10 cellular contexts compared by ENCODE assay signal in the genomic region with DNA sequence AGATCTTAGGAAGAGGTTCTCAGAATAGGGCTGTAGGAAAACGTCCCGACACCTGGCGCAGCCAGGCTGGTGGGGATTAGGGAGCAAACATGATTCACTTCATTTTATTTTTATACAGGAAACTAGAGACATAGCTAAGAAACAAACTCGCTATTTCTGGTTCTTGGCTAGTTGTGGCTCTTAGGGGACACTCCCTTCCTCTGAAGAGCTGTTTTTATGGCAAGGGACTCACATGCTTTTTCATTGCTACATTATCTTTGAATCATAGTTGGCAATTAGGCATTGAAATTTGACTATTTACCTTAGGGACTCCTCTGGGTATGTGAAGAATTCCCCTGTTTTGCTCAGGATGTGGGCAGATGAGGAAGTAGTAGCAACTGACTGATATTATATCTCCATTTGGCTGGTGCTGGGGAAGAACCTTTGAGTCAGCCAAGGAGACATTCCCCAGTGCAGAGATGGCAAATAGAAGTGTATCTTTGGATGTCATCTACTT.
DNase-seq lines count a peak whose midpoint lies in the region; ATAC-seq and TF ChIP-seq lines count a peak whose summit lies in the region.
"Had no signal": no experiment of that assay in that cellular context is flagged by ENCODE, and none has a peak within 500 bp of the region (broad histone marks: within the 10 kb centered on the region; RNA-seq: fewer than 3 reads in every experiment).

No MANE protein-coding gene starts in this region.

- H3K36me3 ChIP-seq in CD8-positive, alpha-beta T cell (ENCODE audit: insufficient read depth, low read length) = no peaks in the 10 kb centered on the region
- H3K36me3 ChIP-seq in neural progenitor cell = no peaks in the 10 kb centered on the region
- H3K36me3 ChIP-seq: tibial nerve had no signal

- no peaks in the 10 kb centered on the region for H3K36me3 Mint-ChIP-seq in CD8-positive, alpha-beta T cell
- H3K36me3 Mint-ChIP-seq in activated T-helper 2 cell treated with anti-CD3 and anti-CD28 coated beads, Interferon-gamma antibody, Interleukin-2, Interleukin-4, amounts not matched to agents 10 μg/mL and 5 μg/mL and 100 μg/mL, durations not matched to agents 14 hours and 24 hours and 36 hours (ENCODE audit: low read depth) = peaks cover 38% of the 10 kb centered on the region
- peaks cover 25% of the 10 kb centered on the region for H3K36me3 Mint-ChIP-seq in natural killer cell treated with Interleukin-12 subunit alpha and Interleukin-12 subunit beta and Interleukin-15 and Interleukin-18, amount 100 ng/mL, for 72 hours
- no peaks in the 10 kb centered on the region for H3K36me3 Mint-ChIP-seq in neural progenitor cell

- no peak overlapping the region for H3K4me3 Mint-ChIP-seq in CD8-positive, alpha-beta T cell
- H3K4me3 Mint-ChIP-seq in activated T-helper 2 cell treated with anti-CD3 and anti-CD28 coated beads, Interferon-gamma antibody, Interleukin-2, Interleukin-4, amounts not matched to agents 10 μg/mL and 5 μg/mL and 100 μg/mL, durations not matched to agents 14 hours and 24 hours and 36 hours (ENCODE audit: low read depth) = peak overlapping the region; percentile 55
- peak overlapping the region; percentile 78 for H3K4me3 Mint-ChIP-seq in natural killer cell treated with Interleukin-12 subunit alpha and Interleukin-12 subunit beta and Interleukin-15 and Interleukin-18, amount 100 ng/mL, for 72 hours
- no peak overlapping the region for H3K4me3 Mint-ChIP-seq in neural progenitor cell

- no peak for TF ChIP-seq CTCF in CD8-positive, alpha-beta T cell (IDR thresholded peaks at IDR 0.05)
- TF ChIP-seq CTCF in neural progenitor cell (IDR thresholded peaks at IDR 0.05) = no peak

- CTCF ChIA-PET in CD8-positive, alpha-beta T cell (lab: Charles Lee) = interaction anchor here (2.8 kb wide), 1 partner anchor 241 kb away, joined by 9 read pairs; no protein-coding TSS in a partner anchor

- H4K20me1 ChIP-seq in neural progenitor cell (ENCODE audit: low read depth) = no peaks in the 10 kb centered on the region

- no peaks in the 10 kb centered on the region for H3F3A ChIP-seq in neural progenitor cell (ENCODE audit: low read depth)

- peaks cover 7% of the 10 kb centered on the region for H3K9me3 Mint-ChIP-seq in CD8-positive, alpha-beta T cell
- H3K9me3 Mint-ChIP-seq in activated T-helper 2 cell treated with anti-CD3 and anti-CD28 coated beads, Interferon-gamma antibody, Interleukin-2, Interleukin-4, amounts not matched to agents 10 μg/mL and 5 μg/mL and 100 μg/mL, durations not matched to agents 14 hours and 24 hours and 36 hours = peaks cover 38% of the 10 kb centered on the region
- peaks cover 9% of the 10 kb centered on the region for H3K9me3 Mint-ChIP-seq in natural killer cell treated with Interleukin-12 subunit alpha and Interleukin-12 subunit beta and Interleukin-15 and Interleukin-18, amount 100 ng/mL, for 72 hours
- peaks cover 16% of the 10 kb centered on the region for H3K9me3 Mint-ChIP-seq in neural progenitor cell

- no peak overlapping the region for H3K4me2 ChIP-seq in neural progenitor cell

- no peak overlapping the region for H3K4me3 ChIP-seq in CD8-positive, alpha-beta T cell (ENCODE audit: low read depth, low read length)
- H3K4me3 ChIP-seq in neural progenitor cell = no peak overlapping the region
- H3K4me3 ChIP-seq: tibial nerve had no signal

- no peak overlapping the region for H3K9ac ChIP-seq in neural progenitor cell

- POLR2A ChIA-PET in CD8-positive, alpha-beta T cell (lab: Charles Lee) = no interaction called here

- intact Hi-C loops in CD8-positive, alpha-beta T cell (cut with DNase I, micrococcal nuclease) = no loop called here
- intact Hi-C loops in activated T-helper 2 cell treated with anti-CD3 and anti-CD28 coated beads, Interferon-gamma antibody, Interleukin-2, Interleukin-4, amounts not matched to agents 10 μg/mL and 5 μg/mL and 100 μg/mL, durations not matched to agents 14 hours and 24 hours and 36 hours (cut with micrococcal nuclease) = loop anchor here (1.0 to 2.0 kb wide), 5 partner anchors 12 to 231 kb away; no protein-coding TSS in a partner anchor

- H3K79me2 ChIP-seq in neural progenitor cell (ENCODE audit: low read depth) = no peaks in the 10 kb centered on the region

- no peaks in the 10 kb centered on the region for H3K4me1 ChIP-seq in CD8-positive, alpha-beta T cell (ENCODE audit: insufficient read depth, low read length)
- no peaks in the 10 kb centered on the region for H3K4me1 ChIP-seq in neural progenitor cell

- no peaks in the 10 kb centered on the region for H3K27me3 ChIP-seq in CD8-positive, alpha-beta T cell (ENCODE audit: insufficient read depth, low read length)
- no peaks in the 10 kb centered on the region for H3K27me3 ChIP-seq in neural progenitor cell
- H3K27me3 ChIP-seq: tibial nerve had no signal

- H3K4me1 Mint-ChIP-seq in CD8-positive, alpha-beta T cell (ENCODE audit: low read depth) = peaks cover 10% of the 10 kb centered on the region
- H3K4me1 Mint-ChIP-seq in activated T-helper 2 cell treated with anti-CD3 and anti-CD28 coated beads, Interferon-gamma antibody, Interleukin-2, Interleukin-4, amounts not matched to agents 10 μg/mL and 5 μg/mL and 100 μg/mL, durations not matched to agents 14 hours and 24 hours and 36 hours (ENCODE audit: low read depth) = peaks cover 70% of the 10 kb centered on the region
- peaks cover 64 to 65% of the 10 kb centered on the region in 2 donors for H3K4me1 Mint-ChIP-seq in natural killer cell treated with Interleukin-12 subunit alpha and Interleukin-12 subunit beta and Interleukin-15 and Interleukin-18, amount 100 ng/mL, for 72 hours (ENCODE audit: low read depth in 2 of 2)
- no peaks in the 10 kb centered on the region for H3K4me1 Mint-ChIP-seq in neural progenitor cell

- no peak overlapping the region for H3K27ac ChIP-seq in CD8-positive, alpha-beta T cell (ENCODE audit: low read depth, low read length)
- no peak overlapping the region for H3K27ac ChIP-seq in neural progenitor cell

- no peak overlapping the region for H3K27ac Mint-ChIP-seq in CD8-positive, alpha-beta T cell
- peak overlapping the region; percentile 94 for H3K27ac Mint-ChIP-seq in activated T-helper 2 cell treated with anti-CD3 and anti-CD28 coated beads, Interferon-gamma antibody, Interleukin-2, Interleukin-4, amounts not matched to agents 10 μg/mL and 5 μg/mL and 100 μg/mL, durations not matched to agents 14 hours and 24 hours and 36 hours
- peak overlapping the region; percentile 88 to 98 for H3K27ac Mint-ChIP-seq in natural killer cell treated with Interleukin-12 subunit alpha and Interleukin-12 subunit beta and Interleukin-15 and Interleukin-18, amount 100 ng/mL, for 72 hours
- no peak overlapping the region for H3K27ac Mint-ChIP-seq in neural progenitor cell
- H3K27ac Mint-ChIP-seq: IgD-negative memory B cell had no signal

- H2AFZ ChIP-seq in neural progenitor cell (replicated peaks) = no peak overlapping the region

- peaks cover 11% of the 10 kb centered on the region for H3K27me3 Mint-ChIP-seq in CD8-positive, alpha-beta T cell (ENCODE audit: low read depth)
- H3K27me3 Mint-ChIP-seq in activated T-helper 2 cell treated with anti-CD3 and anti-CD28 coated beads, Interferon-gamma antibody, Interleukin-2, Interleukin-4, amounts not matched to agents 10 μg/mL and 5 μg/mL and 100 μg/mL, durations not matched to agents 14 hours and 24 hours and 36 hours (ENCODE audit: low read depth) = no peaks in the 10 kb centered on the region
- H3K27me3 Mint-ChIP-seq in natural killer cell treated with Interleukin-12 subunit alpha and Interleukin-12 subunit beta and Interleukin-15 and Interleukin-18, amount 100 ng/mL, for 72 hours = peaks cover 2 to 7% of the 10 kb centered on the region in 2 donors
- peaks cover 2% of the 10 kb centered on the region for H3K27me3 Mint-ChIP-seq in neural progenitor cell (ENCODE audit: insufficient read depth, low read depth)

- no peak for DNase-seq in CD8-positive, alpha-beta T cell
- DNase-seq in activated T-helper 2 cell treated with anti-CD3 and anti-CD28 coated beads, Interferon-gamma antibody, Interleukin-2, Interleukin-4, amounts not matched to agents 10 μg/mL and 5 μg/mL and 100 μg/mL, durations not matched to agents 14 hours and 24 hours and 36 hours (ENCODE audit: low spot score) = no peak
- DNase-seq in natural killer cell treated with Interleukin-12 subunit alpha and Interleukin-12 subunit beta and Interleukin-15 and Interleukin-18, amount 100 ng/mL, for 72 hours (ENCODE audit: low spot score) = peak; percentile 82
- no peak for DNase-seq in HUDEP-2 (lab: John Stamatoyannopoulos, UW; ENCODE audit: unreplicated experiment in 76 of 76)
- DNase-seq in neural progenitor cell (ENCODE audit: low spot score) = no peak

- H3K9me3 ChIP-seq in CD8-positive, alpha-beta T cell (ENCODE audit: low read length) = no peaks in the 10 kb centered on the region
- peaks cover 7% of the 10 kb centered on the region for H3K9me3 ChIP-seq in neural progenitor cell (ENCODE audit: low read depth)

- peak; percentile 38 for ATAC-seq in CD8-positive, alpha-beta T cell
- ATAC-seq in GM19455 (IDR thresholded peaks at IDR 0.05; ENCODE audit: unreplicated experiment) (peak; percentile 52), HG03558 (IDR thresholded peaks at IDR 0.05; ENCODE audit: extremely low read depth, unreplicated experiment) (peak; percentile 73), GM21515 (IDR thresholded peaks at IDR 0.05; ENCODE audit: unreplicated experiment) (no peak)
- peak; percentile 91 to 96 for ATAC-seq in natural killer cell treated with Interleukin-12 subunit alpha and Interleukin-12 subunit beta and Interleukin-15 and Interleukin-18, amount 100 ng/mL, for 72 hours

Comparison
In these comparisons a context has a peak if more than half of its experiments do, and no peak if none do; other contexts are left out.
1. H3K27ac Mint-ChIP-seq: peak in activated T-helper 2 cell treated with anti-CD3 and anti-CD28 coated beads, Interferon-gamma antibody, Interleukin-2, Interleukin-4, amounts not matched to agents 10 μg/mL and 5 μg/mL and 100 μg/mL, durations not matched to agents 14 hours and 24 hours and 36 hours (single experiment) and natural killer cell treated with Interleukin-12 subunit alpha and Interleukin-12 subunit beta and Interleukin-15 and Interleukin-18, amount 100 ng/mL, for 72 hours (2 of 2); none in CD8-positive, alpha-beta T cell (single experiment) and neural progenitor cell (single experiment).
2. H3K4me3 Mint-ChIP-seq: peak in activated T-helper 2 cell treated with anti-CD3 and anti-CD28 coated beads, Interferon-gamma antibody, Interleukin-2, Interleukin-4, amounts not matched to agents 10 μg/mL and 5 μg/mL and 100 μg/mL, durations not matched to agents 14 hours and 24 hours and 36 hours (single experiment) and natural killer cell treated with Interleukin-12 subunit alpha and Interleukin-12 subunit beta and Interleukin-15 and Interleukin-18, amount 100 ng/mL, for 72 hours (single experiment); none in CD8-positive, alpha-beta T cell (single experiment) and neural progenitor cell (single experiment).